ENCODE assay signal across 18 cellular contexts in genomic region chr21:44437371-44437695, GRCh38. TPM values are rescaled to one million over a fixed set of nuclear protein-coding genes. Genes with fewer than 3 reads are reported as not detected.
A peak's percentile ranks its signal among the peaks of the same experiment; 100 is the strongest.
DNase-seq lines count a peak whose midpoint lies in the region; ATAC-seq, FAIRE-seq and TF ChIP-seq lines count a peak whose summit lies in the region.
"Had no signal": no experiment of that assay in that cellular context is flagged by ENCODE, and none has a peak within 500 bp of the region (broad histone marks: within the 10 kb centered on the region; RNA-seq: fewer than 3 reads in every experiment).

No MANE protein-coding gene starts in this region.

- no peaks in the 10 kb centered on the region for H3K27me3 ChIP-seq in BLaER1
- H3K27me3 ChIP-seq in sigmoid colon, result no peaks in the 10 kb centered on the region
- H3K27me3 ChIP-seq: BLaER1 treated with 17β-estradiol and CSF1 and Interleukin-3, amounts not matched to agents 10 nM and 100 nM had no signal

- H3K4me1 ChIP-seq in BLaER1 (peaks cover 73% of the 10 kb centered on the region), kidney (ENCODE audit: control insufficient read depth in 1 of 2, insufficient read depth in 1 of 2, low read depth in 1 of 2, low read length in 2 of 2) (no peaks in the 10 kb centered on the region), sigmoid colon (peaks cover 0 to 32% (median 25%) of the 10 kb centered on the region in 4 donors)

- TF ChIP-seq CTCF in kidney (IDR thresholded peaks at IDR 0.05; ENCODE audit: borderline replicate concordance, extremely low read depth, insufficient read depth), result no peak
- no peak for TF ChIP-seq CTCF in sigmoid colon (IDR thresholded peaks at IDR 0.05)

- no peak overlapping the region for H3K4me3 ChIP-seq in BLaER1
- H3K4me3 ChIP-seq in kidney (ENCODE audit: low read length in 2 of 2), result no peak overlapping the region
- no peak overlapping the region for H3K4me3 ChIP-seq in sigmoid colon
- H3K4me3 ChIP-seq: BLaER1 treated with 17β-estradiol and CSF1 and Interleukin-3, amounts not matched to agents 10 nM and 100 nM; GM12878; GM23248 had no signal

- WGBS in sigmoid colon, 2 donors, result 75 to 88% methylated on average over 5 of the region's 5 CpGs

- H3K9me3 ChIP-seq in BLaER1 (peaks cover 13% of the 10 kb centered on the region; the same call in 1 of the 2 replicates), kidney (ENCODE audit: control insufficient read depth in 1 of 2, low read length in 2 of 2) (no peaks in the 10 kb centered on the region), sigmoid colon (no peaks in the 10 kb centered on the region)

- no peak for TF ChIP-seq EP300 in sigmoid colon (IDR thresholded peaks at IDR 0.05)

- H3K36me3 ChIP-seq in BLaER1 (peaks cover 100% of the 10 kb centered on the region), kidney (ENCODE audit: control insufficient read depth in 1 of 2, insufficient read depth in 2 of 2, low read length in 2 of 2) (no peaks in the 10 kb centered on the region), sigmoid colon (no peaks in the 10 kb centered on the region)

- FAIRE-seq in kidney (lab: Jason Lieb, UNC), result no peak
- FAIRE-seq: GM12878, GM18507, H54 had no signal

- H3K27ac ChIP-seq in BLaER1, result 0 out of 2 replicates have a peak overlapping the region, but pooled peaks have one; percentile 9
- H3K27ac ChIP-seq in kidney (ENCODE audit: low read depth in 2 of 2, low read length in 2 of 2), result no peak overlapping the region
- peak overlapping the region in 3 of 4 donors; percentile 67 to 81 (median 80) for H3K27ac ChIP-seq in sigmoid colon
- H3K27ac ChIP-seq: 22Rv1; BLaER1 treated with 17β-estradiol and CSF1 and Interleukin-3, amounts not matched to agents 10 nM and 100 nM; GM23248; HL-60 had no signal

- TF ChIP-seq POLR2A in sigmoid colon (IDR thresholded peaks at IDR 0.05), result no peak

- H3K4me2 ChIP-seq in BLaER1, result 0 out of 2 replicates have a peak overlapping the region, but pooled peaks have one; percentile 66

- peaks cover 61% of the 10 kb centered on the region for H4K20me1 ChIP-seq in BLaER1

- H3K9ac ChIP-seq in BLaER1 (no peak overlapping the region), kidney (ENCODE audit: low read length in 2 of 2) (no peak overlapping the region)
- H3K9ac ChIP-seq: GM23248 had no signal

- peak; percentile 6 for DNase-seq in activated CD8-positive, alpha-beta memory T cell treated with anti-CD3 and anti-CD28 coated beads, Interleukin-2, amount 50 U/mL, for 4 hours
- no peak for DNase-seq in activated CD8-positive, alpha-beta memory T cell treated with anti-CD3 and anti-CD28 coated beads, Interleukin-2, amount 50 U/mL, for 48 hours
- DNase-seq in kidney (peak; percentile 12), sigmoid colon (peak; percentile 51), amniotic stem cell (lab: John Stamatoyannopoulos, UW) (no peak), NK-92 (lab: John Stamatoyannopoulos, UW; ENCODE audit: unreplicated experiment) (no peak)
- DNase-seq: AML-193; CD4-positive, CD25-positive, alpha-beta regulatory T cell; GM23248 had no signal

- intact Hi-C loops in kidney (cut with DNase I) (no loop called here), sigmoid colon (cut with DNase I) (loop anchor here (5.0 kb wide), 1 partner anchor 100 kb away; the partner anchor contains the start of gene CFAP410)

- ATAC-seq in GM19324 (IDR thresholded peaks at IDR 0.05; ENCODE audit: low FRiP score, unreplicated experiment), result no peak
- ATAC-seq: GM12878, HCT116 had no signal

RNA-seq across cellular contexts. Expression of gene LRRC3, which starts 18.0 kb away (rescaled TPM):
- total RNA-seq in kidney (1.4 TPM), sigmoid colon (1 to 10 TPM; 3.9 to 7.1 (median 5.4) TPM)
- polyA plus RNA-seq in kidney (ENCODE audit: insufficient read depth, low read depth, low replicate concordance) (0.60 TPM), sigmoid colon (1 to 10 TPM in 1 of 3 donors, under 1 TPM in 2; under 0.01 to 2.9 (median 0.46) TPM)

Comparison
In these comparisons a context has a peak if more than half of its experiments do, and no peak if none do; other contexts are left out.
1. DNase-seq: peak in activated CD8-positive, alpha-beta memory T cell treated with anti-CD3 and anti-CD28 coated beads, Interleukin-2, amount 50 U/mL, for 4 hours (single experiment), kidney (single experiment) and sigmoid colon (single experiment); none in activated CD8-positive, alpha-beta memory T cell treated with anti-CD3 and anti-CD28 coated beads, Interleukin-2, amount 50 U/mL, for 48 hours (single experiment), amniotic stem cell (single experiment) and NK-92 (single experiment).
2. H3K27ac ChIP-seq: peak in BLaER1 (single experiment) and sigmoid colon (3 of 4); none in kidney (0 of 2).